Comparison of ENCODE assay signal across 17 cellular contexts in genomic region chr12:42102720-42103119, GRCh38. TPM values are rescaled to one million over a fixed set of nuclear protein-coding genes. Genes with fewer than 3 reads are reported as not detected.
DNase-seq lines count a peak whose midpoint lies in the region; ATAC-seq, FAIRE-seq and TF ChIP-seq lines count a peak whose summit lies in the region.
"Had no signal": no experiment of that assay in that cellular context is flagged by ENCODE, and none has a peak within 500 bp of the region (broad histone marks: within the 10 kb centered on the region; RNA-seq: fewer than 3 reads in every experiment).

No MANE protein-coding gene starts in this region.

- peaks cover 14% of the 10 kb centered on the region for H3K4me1 Mint-ChIP-seq in nephron progenitor cell
- H3K4me1 Mint-ChIP-seq in activated CD4-positive, alpha-beta T cell treated with anti-CD3 and anti-CD28 coated beads, Interleukin-2, amount 10 ng/mL, durations not matched to agents 7 days and 5 days = peaks cover 7% of the 10 kb centered on the region
- H3K4me1 Mint-ChIP-seq: GM23338 had no signal

- H3K4me3 Mint-ChIP-seq in nephron progenitor cell = no peak overlapping the region
- H3K4me3 Mint-ChIP-seq in activated CD4-positive, alpha-beta T cell treated with anti-CD3 and anti-CD28 coated beads, Interleukin-2, amount 10 ng/mL, durations not matched to agents 7 days and 5 days = no peak overlapping the region
- H3K4me3 Mint-ChIP-seq: CD4-positive, alpha-beta memory T cell; GM23338; IgD-negative memory B cell had no signal

- peak; percentile 72 for FAIRE-seq in RCC 7860 (lab: Jason Lieb, UNC)
- peak; percentile 62 for FAIRE-seq in endometrium (lab: Jason Lieb, UNC)
- FAIRE-seq: A549, H54, HepG2 had no signal

- POLR2A ChIA-PET in activated CD4-positive, alpha-beta T cell treated with anti-CD3 and anti-CD28 coated beads, Interleukin-2, amount 10 ng/mL, durations not matched to agents 7 days and 5 days (lab: Charles Lee) = no interaction called here

- TF ChIP-seq CTCF in nephron progenitor cell (IDR thresholded peaks at IDR 0.05) = no peak

- peaks cover 16% of the 10 kb centered on the region for H3K36me3 Mint-ChIP-seq in nephron progenitor cell (ENCODE audit: low read depth)
- H3K36me3 Mint-ChIP-seq in activated CD4-positive, alpha-beta T cell treated with anti-CD3 and anti-CD28 coated beads, Interleukin-2, amount 10 ng/mL, durations not matched to agents 7 days and 5 days (ENCODE audit: low read depth) = peaks cover 5% of the 10 kb centered on the region

- intact Hi-C loops in left colon (cut with DNase I, micrococcal nuclease) = no loop called here

- DNase-seq in RCC 7860 (ENCODE audit: low spot score) = no peak
- DNase-seq in left colon = no peak
- DNase-seq in nephron progenitor cell = no peak
- no peak for DNase-seq in activated CD4-positive, alpha-beta T cell treated with anti-CD3 and anti-CD28 coated beads, Interleukin-2, amount 10 ng/mL, durations not matched to agents 7 days and 5 days
- DNase-seq in hypothalamus (lab: John Stamatoyannopoulos, UW) = no peak
- DNase-seq: AML-193; CD4-positive, alpha-beta memory T cell; DMS153; DMS79; GF-D8; HCEC 1CT had no signal

- no peak overlapping the region for H3K27ac Mint-ChIP-seq in nephron progenitor cell
- no peak overlapping the region for H3K27ac Mint-ChIP-seq in activated CD4-positive, alpha-beta T cell treated with anti-CD3 and anti-CD28 coated beads, Interleukin-2, amount 10 ng/mL, durations not matched to agents 7 days and 5 days
- H3K27ac Mint-ChIP-seq: GM23338, IgD-negative memory B cell had no signal

- H3K27me3 Mint-ChIP-seq in nephron progenitor cell (ENCODE audit: low read depth, poor library complexity) = no peaks in the 10 kb centered on the region
- H3K27me3 Mint-ChIP-seq in activated CD4-positive, alpha-beta T cell treated with anti-CD3 and anti-CD28 coated beads, Interleukin-2, amount 10 ng/mL, durations not matched to agents 7 days and 5 days = no peaks in the 10 kb centered on the region
- H3K27me3 Mint-ChIP-seq: CD4-positive, alpha-beta memory T cell; IgD-negative memory B cell had no signal

- no peaks in the 10 kb centered on the region for H3K9me3 Mint-ChIP-seq in nephron progenitor cell
- no peaks in the 10 kb centered on the region for H3K9me3 Mint-ChIP-seq in activated CD4-positive, alpha-beta T cell treated with anti-CD3 and anti-CD28 coated beads, Interleukin-2, amount 10 ng/mL, durations not matched to agents 7 days and 5 days
- H3K9me3 Mint-ChIP-seq: CD4-positive, alpha-beta memory T cell; GM23338; IgD-negative memory B cell had no signal

- ATAC-seq in left colon = peak; percentile 37
- ATAC-seq: A549, GM23338, HepG2 had no signal

- CTCF ChIA-PET in activated CD4-positive, alpha-beta T cell treated with anti-CD3 and anti-CD28 coated beads, Interleukin-2, amount 10 ng/mL, durations not matched to agents 7 days and 5 days (lab: Charles Lee) = no interaction called here

RNA-seq across cellular contexts. Expression of gene GXYLT1, which starts 42.0 kb away (rescaled TPM):
- total RNA-seq in left colon = 1 to 10 TPM; 8.5 to 9.3 TPM
- total RNA-seq in activated CD4-positive, alpha-beta T cell treated with anti-CD3 and anti-CD28 coated beads, Interleukin-2, amount 10 ng/mL, durations not matched to agents 7 days and 5 days = 10 to 100 TPM in 1 of 2 experiments, 1 to 10 TPM in 1; 8.0 to 10.2 TPM
